In the genomic region with DNA sequence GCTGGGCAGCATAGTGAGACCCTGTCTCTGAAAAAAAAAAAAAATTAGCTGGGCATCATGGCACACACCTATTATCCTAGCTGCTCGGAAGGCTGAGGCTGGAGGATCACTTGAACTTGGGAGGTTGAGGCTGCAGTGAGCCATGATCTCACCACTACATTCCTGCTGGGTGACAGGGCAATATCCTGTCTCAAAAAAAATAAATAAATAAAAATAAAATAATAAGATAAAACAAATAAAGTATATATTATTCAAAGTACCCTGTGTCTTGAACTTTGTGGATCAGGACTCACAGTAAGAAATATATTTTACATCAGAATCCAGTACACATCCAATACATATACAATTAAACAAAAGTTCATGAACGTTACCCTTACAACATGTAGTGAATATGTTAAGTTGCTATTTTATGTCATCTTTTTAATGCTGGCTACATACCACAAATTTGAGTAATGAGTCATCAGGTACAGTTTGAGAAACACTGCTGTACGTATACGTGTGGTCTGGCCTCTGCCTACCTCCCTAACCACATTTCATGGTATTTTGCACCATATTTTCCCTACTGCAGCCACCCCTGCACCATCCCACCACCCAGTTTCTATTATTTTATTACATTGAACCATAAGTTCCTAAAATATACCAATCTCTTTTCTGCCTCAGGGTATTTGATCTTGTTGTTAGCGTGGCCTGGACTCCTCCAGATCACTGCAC, we compare ENCODE assay signal across 10 cellular contexts. TPM values are rescaled to one million over a fixed set of nuclear protein-coding genes. Genes with fewer than 3 reads are reported as not detected.
A peak's percentile ranks its signal among the peaks of the same experiment; 100 is the strongest.
DNase-seq lines count a peak whose midpoint lies in the region; ATAC-seq and TF ChIP-seq lines count a peak whose summit lies in the region.
"Had no signal": no experiment of that assay in that cellular context is flagged by ENCODE, and none has a peak within 500 bp of the region (broad histone marks: within the 10 kb centered on the region; RNA-seq: fewer than 3 reads in every experiment).

No MANE protein-coding gene starts in this region.

- H3K27me3 Mint-ChIP-seq in activated T-helper 17 cell treated with anti-CD3 and anti-CD28 coated beads, Interleukin-2, amount 50 U/mL, for 72 hours: no peaks in the 10 kb centered on the region
- H3K27me3 Mint-ChIP-seq: B cell had no signal

- H3K4me3 ChIP-seq in skeletal muscle cell (ENCODE audit: low read depth, low read length) (no peak overlapping the region), uterus (no peak overlapping the region)
- H3K4me3 ChIP-seq: left ventricle myocardium inferior had no signal

- no peaks in the 10 kb centered on the region for H3K27me3 ChIP-seq in uterus

- H3K27ac ChIP-seq in uterus: no peak overlapping the region
- H3K27ac ChIP-seq: left ventricle myocardium inferior had no signal

- H3K4me3 Mint-ChIP-seq in activated T-helper 17 cell treated with anti-CD3 and anti-CD28 coated beads, Interleukin-2, amount 50 U/mL, for 72 hours: no peak overlapping the region
- H3K4me3 Mint-ChIP-seq: B cell had no signal

- H3K9me3 Mint-ChIP-seq in activated T-helper 17 cell treated with anti-CD3 and anti-CD28 coated beads, Interleukin-2, amount 50 U/mL, for 72 hours: peaks cover 4% of the 10 kb centered on the region

- H3K4me1 ChIP-seq in uterus: no peaks in the 10 kb centered on the region

- no peaks in the 10 kb centered on the region for H3K9me3 ChIP-seq in uterus
- H3K9me3 ChIP-seq: left ventricle myocardium inferior had no signal

- TF ChIP-seq POLR2A in uterus (IDR thresholded peaks at IDR 0.05): no peak

- H3K4me1 Mint-ChIP-seq in activated T-helper 17 cell treated with anti-CD3 and anti-CD28 coated beads, Interleukin-2, amount 50 U/mL, for 72 hours: peaks cover 18% of the 10 kb centered on the region

- no peak for DNase-seq in activated CD4-positive, CD25-positive, alpha-beta regulatory T cell treated with anti-CD3 and anti-CD28 coated beads, Interleukin-2, amount 50 U/mL, for 72 hours
- DNase-seq in skeletal muscle cell (ENCODE audit: low read depth) (peak; percentile 83), uterus (no peak), DMS53 treated with DMSO at 0.1 percent for 48 hours (lab: John Stamatoyannopoulos, UW; ENCODE audit: unreplicated experiment) (no peak), putamen (ENCODE audit: low spot score) (no peak)
- DNase-seq: left ventricle myocardium inferior had no signal

- H3K36me3 ChIP-seq in uterus: no peaks in the 10 kb centered on the region
- H3K36me3 ChIP-seq: left ventricle myocardium inferior had no signal

- peaks cover 12% of the 10 kb centered on the region for H3K36me3 Mint-ChIP-seq in activated T-helper 17 cell treated with anti-CD3 and anti-CD28 coated beads, Interleukin-2, amount 50 U/mL, for 72 hours (ENCODE audit: low read depth)

- no peak for TF ChIP-seq CTCF in uterus (IDR thresholded peaks at IDR 0.05)

- intact Hi-C loops in uterus (cut with DNase I; ENCODE audit: low total_unique reads): no loop called here

- peak; percentile 40 to 49 for ATAC-seq in activated CD4-positive, CD25-positive, alpha-beta regulatory T cell treated with anti-CD3 and anti-CD28 coated beads, Interleukin-2, amount 50 U/mL, for 24 hours
- ATAC-seq in HG03103 (IDR thresholded peaks at IDR 0.05; ENCODE audit: low read depth, unreplicated experiment): peak; percentile 31
- ATAC-seq in activated T-helper 17 cell treated with anti-CD3 and anti-CD28 coated beads, Interleukin-2, amount 50 U/mL, for 72 hours (replicated peaks): peak; percentile 51

- no peak overlapping the region for H3K27ac Mint-ChIP-seq in activated T-helper 17 cell treated with anti-CD3 and anti-CD28 coated beads, Interleukin-2, amount 50 U/mL, for 72 hours
- H3K27ac Mint-ChIP-seq: B cell had no signal

RNA-seq across cellular contexts. Expression of gene NME7, which starts 4.4 kb away (rescaled TPM):
- 10 to 100 TPM; 20.3 to 20.6 TPM for total RNA-seq in activated T-helper 17 cell treated with anti-CD3 and anti-CD28 coated beads, Interleukin-2, amount 50 U/mL, for 72 hours
- total RNA-seq in uterus: 10 to 100 TPM; 14.1 to 42.6 (median 25.0) TPM

RNA-seq across cellular contexts. Expression of gene BLZF1, which starts 4.8 kb away (rescaled TPM):
- total RNA-seq in activated T-helper 17 cell treated with anti-CD3 and anti-CD28 coated beads, Interleukin-2, amount 50 U/mL, for 72 hours: 10 to 100 TPM; 13.9 to 14.2 TPM
- total RNA-seq in uterus: 10 to 100 TPM; 24.7 to 70.6 (median 39.1) TPM
